9 cellular contexts compared by ENCODE assay signal in genomic region chr6:27178860-27179259, GRCh38.
DNase-seq lines count a peak whose midpoint lies in the region; ATAC-seq, FAIRE-seq and TF ChIP-seq lines count a peak whose summit lies in the region.
"Had no signal": no experiment of that assay in that cellular context is flagged by ENCODE, and none has a peak within 500 bp of the region (broad histone marks: within the 10 kb centered on the region; RNA-seq: fewer than 3 reads in every experiment).

No MANE protein-coding gene starts in this region.

- H3K23ac ChIP-seq in neuronal stem cell (ENCODE audit: low read depth, low read length, poor library complexity) = no peak overlapping the region

- no peaks in the 10 kb centered on the region for H3K9me2 ChIP-seq in PC-3 (replicated peaks; ENCODE audit: low read length)

- no peaks in the 10 kb centered on the region for H3K79me1 ChIP-seq in neuronal stem cell (ENCODE audit: low read depth, low read length)

- BruUV-seq in PC-3 (replicated peaks; lab: Mats Ljungman, UMichigan) (no TSS peak), endothelial cell of umbilical vein (replicated peaks; lab: Mats Ljungman, UMichigan) (no TSS peak)

- peaks cover 24% of the 10 kb centered on the region for H3K27me3 Mint-ChIP-seq in CD4-positive, alpha-beta T cell

- H3K9me3 Mint-ChIP-seq in CD4-positive, alpha-beta T cell = no peaks in the 10 kb centered on the region

- no peak overlapping the region for H2AK5ac ChIP-seq in neuronal stem cell (ENCODE audit: low read depth, low read length)

- no peaks in the 10 kb centered on the region for H3F3A ChIP-seq in PC-3 (ENCODE audit: low read length, unreplicated experiment)

- H4K91ac ChIP-seq in neuronal stem cell (ENCODE audit: low read depth, low read length, poor library complexity) = no peak overlapping the region

- H3K27me3 ChIP-seq in CD4-positive, alpha-beta T cell (ENCODE audit: control insufficient read depth, insufficient read depth, low read length) = no peaks in the 10 kb centered on the region
- H3K27me3 ChIP-seq in PC-3 (ENCODE audit: low read length) (no peaks in the 10 kb centered on the region), endothelial cell of umbilical vein (ENCODE audit: control insufficient read depth in 2 of 2, insufficient read depth in 2 of 2, low read length in 2 of 2) (peaks cover 8 to 18% of the 10 kb centered on the region in 2 experiments), neuronal stem cell (ENCODE audit: control insufficient read depth in 3 of 3, insufficient read depth in 3 of 3, low read depth in 1 of 3, low read length in 3 of 3) (peaks cover 0 to 14% (median 0%) of the 10 kb centered on the region in 3 experiments), aorta (ENCODE audit: control insufficient read depth in 1 of 2, insufficient read depth in 2 of 2, low read length in 1 of 2) (no peaks in the 10 kb centered on the region)

- FAIRE-seq in endothelial cell of umbilical vein (lab: Jason Lieb, UNC) = no peak

- H3K4me1 ChIP-seq in PC-3 (ENCODE audit: insufficient read depth, low read length) = no peaks in the 10 kb centered on the region
- H3K4me1 ChIP-seq in endothelial cell of umbilical vein (ENCODE audit: control insufficient read depth, extremely low read depth, insufficient read depth, low read length) = no peaks in the 10 kb centered on the region
- peaks cover 0 to 2% of the 10 kb centered on the region in 2 donors for H3K4me1 ChIP-seq in neuronal stem cell (ENCODE audit: control insufficient read depth in 2 of 2, insufficient read depth in 1 of 2, low read depth in 1 of 2, low read length in 2 of 2)
- H3K4me1 ChIP-seq in aorta (ENCODE audit: control insufficient read depth in 1 of 2, insufficient read depth in 2 of 2, low read length in 2 of 2) = no peaks in the 10 kb centered on the region

- H2BK5ac ChIP-seq in neuronal stem cell (ENCODE audit: low read length) = no peak overlapping the region

- CTCF ChIA-PET in CD4-positive, alpha-beta T cell (lab: Charles Lee) = interaction anchor here (2.1 to 3.0 kb wide), 2 partner anchors 52 to 573 kb away, joined by 11 to 20 read pairs; no protein-coding TSS in a partner anchor
- CTCF ChIA-PET in PC-3 (lab: Charles Lee) = no interaction called here
- CTCF ChIA-PET in endothelial cell of umbilical vein (lab: Charles Lee) = interaction anchor here (1.9 to 2.8 kb wide), 6 partner anchors 9 to 716 kb away, joined by 8 to 22 read pairs (median 17); a partner anchor contains a TSS

- no peak for TF ChIP-seq POLR2A in endothelial cell of umbilical vein (IDR thresholded peaks at IDR 0.05; ENCODE audit: low read depth, low read length)

- H2BK15ac ChIP-seq in neuronal stem cell (ENCODE audit: low read length) = no peak overlapping the region

- H3K4me1 Mint-ChIP-seq in CD4-positive, alpha-beta T cell (ENCODE audit: low read depth) = peaks cover 24% of the 10 kb centered on the region

- POLR2A ChIA-PET in CD4-positive, alpha-beta T cell (lab: Charles Lee) = interaction anchor here (0.9 to 3.2 kb wide), 5 partner anchors 9 to 1685 kb away, joined by 3 to 35 read pairs (median 22); a partner anchor contains a TSS
- POLR2A ChIA-PET in PC-3 (lab: Charles Lee; ENCODE audit: unreplicated experiment) (no interaction called here), endothelial cell of umbilical vein (lab: Charles Lee) (no interaction called here)

- WGBS in neuronal stem cell (ENCODE audit: extremely low coverage in 2 of 2, insufficient read length in 2 of 2, insufficient replicate concordance in 1 of 2), 2 donors = no CpG with 5 or more reads among the region's 15 CpGs
- 47% methylated on average over 15 of the region's 15 CpGs for WGBS in aorta, 2 donors

- peak overlapping the region; percentile 99 for H3K4me3 ChIP-seq in PC-3 (ENCODE audit: low read length)
- peak overlapping the region in 1 of 3 experiments; percentile 77 for H3K4me3 ChIP-seq in endothelial cell of umbilical vein (replicated peaks in 1 of 3; ENCODE audit: insufficient read depth in 1 of 3, low read depth in 1 of 3, low read length in 3 of 3)
- H3K4me3 ChIP-seq in neuronal stem cell (ENCODE audit: low read length in 2 of 2) = peak overlapping the region; percentile 95 to 99
- H3K4me3 ChIP-seq in aorta (ENCODE audit: low read length in 2 of 2) = peak overlapping the region in 1 of 2 donors; percentile 91

- no peak for ATAC-seq in CD4-positive, alpha-beta T cell (ENCODE audit: poor library complexity)
- ATAC-seq in PC-3 = no peak
- no peak for ATAC-seq in HG02884 (IDR thresholded peaks at IDR 0.05; ENCODE audit: unreplicated experiment)
- no peak for ATAC-seq in aorta (ENCODE audit: low FRiP score)

- H3K4me3 Mint-ChIP-seq in CD4-positive, alpha-beta T cell = peak overlapping the region; percentile 99

- no peaks in the 10 kb centered on the region for H3K36me3 ChIP-seq in PC-3 (ENCODE audit: low read depth, low read length)
- H3K36me3 ChIP-seq in endothelial cell of umbilical vein (ENCODE audit: control insufficient read depth in 2 of 2, extremely low read depth in 1 of 2, insufficient read depth in 2 of 2, low read length in 2 of 2) = no peaks in the 10 kb centered on the region
- H3K36me3 ChIP-seq in neuronal stem cell (replicated peaks in 1 of 2; ENCODE audit: control insufficient read depth in 2 of 2, insufficient read depth in 2 of 2, low read length in 2 of 2) = no peaks in the 10 kb centered on the region
- H3K36me3 ChIP-seq in aorta (ENCODE audit: control insufficient read depth in 1 of 2, insufficient read depth in 2 of 2, low read length in 1 of 2) = no peaks in the 10 kb centered on the region

- H3K14ac ChIP-seq in neuronal stem cell (ENCODE audit: low read length) = no peak overlapping the region

- H3K27ac Mint-ChIP-seq in CD4-positive, alpha-beta T cell = peak overlapping the region; percentile 13

- H3K4me2 ChIP-seq in PC-3 (ENCODE audit: low read length) (peak overlapping the region; percentile 100), endothelial cell of umbilical vein (ENCODE audit: insufficient read depth, low read length) (peak overlapping the region; percentile 32), neuronal stem cell (ENCODE audit: insufficient read depth, low read length, poor library complexity, severe bottlenecking) (peak overlapping the region; percentile 34)

- no peaks in the 10 kb centered on the region for H3K9me1 ChIP-seq in endothelial cell of umbilical vein (replicated peaks; ENCODE audit: control insufficient read depth, extremely low read depth, insufficient read depth, low read length)

- peaks cover 25% of the 10 kb centered on the region for H3K36me3 Mint-ChIP-seq in CD4-positive, alpha-beta T cell (ENCODE audit: low read depth)

- no peak overlapping the region for H2BK120ac ChIP-seq in neuronal stem cell (ENCODE audit: low read depth, low read length)

- no peak for DNase-seq in CD4-positive, alpha-beta T cell
- DNase-seq in PC-3 (no peak), endothelial cell of umbilical vein (ENCODE audit: low read depth, low spot score) (no peak), neuronal stem cell (ENCODE audit: low spot score) (no peak), aorta (no peak), HK-2 (ENCODE audit: unreplicated experiment) (no peak)
- no peak for DNase-seq in stimulated activated CD4-positive, alpha-beta T cell treated with anti-CD3 and anti-CD28 coated beads, Interleukin-15, amount 100 ng/mL, for 24 hours
- DNase-seq: activated CD4-positive, CD25-positive, alpha-beta regulatory T cell had no signal

- TF ChIP-seq CTCF in CD4-positive, alpha-beta T cell (IDR thresholded peaks at IDR 0.05) = no peak
- TF ChIP-seq CTCF in PC-3 (conservative IDR thresholded peaks at IDR 0.05; ENCODE audit: low read depth, low read length) (no peak), endothelial cell of umbilical vein (IDR thresholded peaks at IDR 0.05; ENCODE audit: extremely low read depth in 1 of 2, insufficient read depth in 1 of 2, low read depth in 1 of 2, low read length in 2 of 2) (no peak)

- H3K79me2 ChIP-seq in PC-3 (ENCODE audit: low read length) (no peaks in the 10 kb centered on the region), endothelial cell of umbilical vein (ENCODE audit: control insufficient read depth, insufficient read depth, low read length) (no peaks in the 10 kb centered on the region)

- dilution Hi-C loops in endothelial cell of umbilical vein (cut with MboI; ENCODE audit: extremely low pct_ligation_motif_present, low sequenced_read_pairs) = no loop called here

- H3K27ac ChIP-seq in CD4-positive, alpha-beta T cell (ENCODE audit: low read depth, low read length) = no peak overlapping the region
- H3K27ac ChIP-seq in PC-3 (ENCODE audit: low read length) (no peak overlapping the region), endothelial cell of umbilical vein (ENCODE audit: insufficient read depth, low read depth, low read length) (no peak overlapping the region), neuronal stem cell (replicated peaks; ENCODE audit: low read length) (no peak overlapping the region), aorta (ENCODE audit: low read depth in 1 of 2, low read length in 2 of 2) (no peak overlapping the region)

- H3K9ac ChIP-seq in PC-3 (ENCODE audit: low read length) (peak overlapping the region; percentile 90), endothelial cell of umbilical vein (replicated peaks; ENCODE audit: extremely low read depth, insufficient read depth, low read length) (no peak overlapping the region), neuronal stem cell (ENCODE audit: low read depth, low read length, poor library complexity) (no peak overlapping the region)

- no peak overlapping the region for H4K8ac ChIP-seq in neuronal stem cell (ENCODE audit: low read depth, low read length)

- intact Hi-C loops in CD4-positive, alpha-beta T cell (cut with DNase I, micrococcal nuclease) = loop anchor here (2.0 to 5.0 kb wide), 6 partner anchors 298 to 723 kb away; no protein-coding TSS in a partner anchor
- intact Hi-C loops in PC-3 (cut with micrococcal nuclease) (no loop called here), endothelial cell of umbilical vein (cut with micrococcal nuclease) (loop anchor here (1.0 to 5.0 kb wide), 4 partner anchors 9 to 582 kb away; partner anchors contain the start of gene ABT1), aorta (cut with DNase I) (loop anchor here (5.0 to 10.0 kb wide), 4 partner anchors 296 to 723 kb away; partner anchors contain the start of gene ZNF184 (in 1 of the 2))

- H4K20me1 ChIP-seq in PC-3 (ENCODE audit: low read length) = no peaks in the 10 kb centered on the region
- no peaks in the 10 kb centered on the region for H4K20me1 ChIP-seq in endothelial cell of umbilical vein (replicated peaks; ENCODE audit: control insufficient read depth, extremely low read depth, insufficient read depth, low read length)

- H3K4ac ChIP-seq in neuronal stem cell (ENCODE audit: low read length) = no peak overlapping the region

- H3K9me3 ChIP-seq in CD4-positive, alpha-beta T cell (ENCODE audit: control insufficient read depth, low read length) = no peaks in the 10 kb centered on the region
- H3K9me3 ChIP-seq in PC-3 (ENCODE audit: low read length) (no peaks in the 10 kb centered on the region), endothelial cell of umbilical vein (replicated peaks; ENCODE audit: control insufficient read depth, insufficient read depth, low read length) (no peaks in the 10 kb centered on the region), neuronal stem cell (replicated peaks in 1 of 2; ENCODE audit: control insufficient read depth in 2 of 2, insufficient read depth in 1 of 2, low read depth in 1 of 2, low read length in 2 of 2) (peaks cover 0 to 3% of the 10 kb centered on the region in 2 donors), aorta (ENCODE audit: control insufficient read depth, low read length) (no peaks in the 10 kb centered on the region)

- H2AFZ ChIP-seq in PC-3 (ENCODE audit: low read length) = no peak overlapping the region
- H2AFZ ChIP-seq in endothelial cell of umbilical vein (ENCODE audit: low read depth, low read length) = no peak overlapping the region
- H2AFZ ChIP-seq in neuronal stem cell (ENCODE audit: low read length) = peak overlapping the region; percentile 99

- no peak overlapping the region for H2BK12ac ChIP-seq in neuronal stem cell (ENCODE audit: low read length)

- no peak overlapping the region for H3K18ac ChIP-seq in neuronal stem cell (ENCODE audit: low read length)

Comparison
In these comparisons a context has a peak if more than half of its experiments do, and no peak if none do; other contexts are left out.
1. H3K4me2 ChIP-seq: peak in every context shown above with its lines; median percentile 100 in PC-3; 34 in neuronal stem cell; 32 in endothelial cell of umbilical vein.